ENCODE assay signal across 8 cellular contexts in the genomic region with DNA sequence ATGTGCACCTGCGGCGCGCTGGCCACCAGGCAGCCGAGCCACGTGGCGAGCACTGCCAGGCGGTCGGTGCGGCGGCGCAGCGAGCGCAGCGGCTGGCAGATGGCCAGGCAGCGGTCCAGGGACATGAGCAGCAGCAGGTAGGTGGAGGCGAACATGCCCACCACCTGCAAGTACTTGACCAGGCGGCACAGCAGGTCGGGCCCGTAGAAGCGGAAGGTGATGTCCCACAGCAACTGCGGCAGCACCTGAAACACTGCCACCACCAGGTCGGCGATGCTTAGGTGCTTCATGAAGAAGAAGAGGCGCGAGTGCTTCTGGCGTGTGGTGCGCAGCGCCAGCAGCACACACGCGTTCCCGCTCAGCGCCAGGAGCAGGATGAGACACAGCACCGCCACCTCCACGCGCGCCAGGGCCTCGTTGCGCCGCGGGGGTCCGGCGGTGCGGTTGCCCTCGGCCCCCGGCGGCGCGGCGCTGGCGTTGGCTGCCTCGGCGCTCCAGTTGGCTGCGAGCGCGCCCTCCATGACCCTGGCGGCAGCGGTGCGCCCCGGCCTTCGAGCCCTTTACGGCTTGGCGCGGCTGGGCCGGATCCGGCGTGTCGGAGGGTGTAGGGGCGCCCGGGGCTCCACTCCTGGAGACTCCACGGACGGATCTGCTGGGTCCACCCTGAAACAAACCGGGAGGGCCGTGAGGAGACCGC. TPM values are rescaled to one million over a fixed set of nuclear protein-coding genes. Genes with fewer than 3 reads are reported as not detected.
A peak's percentile ranks its signal among the peaks of the same experiment; 100 is the strongest.
DNase-seq lines count a peak whose midpoint lies in the region; ATAC-seq and TF ChIP-seq lines count a peak whose summit lies in the region.

No MANE protein-coding gene starts in this region.

- no peak overlapping the region for H3K27ac ChIP-seq in ascending aorta

- no peaks in the 10 kb centered on the region for H3K9me3 Mint-ChIP-seq in natural killer cell treated with Interleukin-12 subunit alpha and Interleukin-12 subunit beta and Interleukin-15 and Interleukin-18, amount 100 ng/mL, for 72 hours

- H3K4me3 Mint-ChIP-seq in natural killer cell treated with Interleukin-12 subunit alpha and Interleukin-12 subunit beta and Interleukin-15 and Interleukin-18, amount 100 ng/mL, for 72 hours, result no peak overlapping the region

- peak; percentile 37 for DNase-seq in GM03348 (ENCODE audit: low spot score)
- peak in 1 of 2 donors; percentile 55 for DNase-seq in ascending aorta (ENCODE audit: low spot score in 2 of 2)
- DNase-seq in left kidney (ENCODE audit: low read depth, low spot score), result peak; percentile 80
- no peak for DNase-seq in midbrain (lab: John Stamatoyannopoulos, UW)
- DNase-seq in NCI-H146 treated with DMSO at 0.1 percent for 48 hours (lab: John Stamatoyannopoulos, UW; ENCODE audit: unreplicated experiment), result no peak
- DNase-seq in natural killer cell treated with Interleukin-12 subunit alpha and Interleukin-12 subunit beta and Interleukin-15 and Interleukin-18, amount 100 ng/mL, for 72 hours (ENCODE audit: low spot score), result no peak

- peaks cover 3% of the 10 kb centered on the region for H3K27me3 ChIP-seq in ascending aorta

- no peaks in the 10 kb centered on the region for H3K9me3 ChIP-seq in ascending aorta

- H3K36me3 ChIP-seq in ascending aorta, result no peaks in the 10 kb centered on the region

- intact Hi-C loops in ascending aorta (cut with DNase I), result loop anchor here (5.0 kb wide), 2 partner anchors 106 to 326 kb away; no protein-coding TSS in a partner anchor

- ATAC-seq in GM19455 (IDR thresholded peaks at IDR 0.05; ENCODE audit: unreplicated experiment) (peak; percentile 62), HG03520 (IDR thresholded peaks at IDR 0.05; ENCODE audit: unreplicated experiment) (peak; percentile 57)
- ATAC-seq in natural killer cell treated with Interleukin-12 subunit alpha and Interleukin-12 subunit beta and Interleukin-15 and Interleukin-18, amount 100 ng/mL, for 72 hours, result no peak

- H3K27ac Mint-ChIP-seq in natural killer cell treated with Interleukin-12 subunit alpha and Interleukin-12 subunit beta and Interleukin-15 and Interleukin-18, amount 100 ng/mL, for 72 hours, result no peak overlapping the region

- TF ChIP-seq CTCF in ascending aorta (IDR thresholded peaks at IDR 0.05), result no peak

- H3K36me3 Mint-ChIP-seq in natural killer cell treated with Interleukin-12 subunit alpha and Interleukin-12 subunit beta and Interleukin-15 and Interleukin-18, amount 100 ng/mL, for 72 hours, result no peaks in the 10 kb centered on the region

- peak overlapping the region; percentile 40 to 68 for H3K4me3 ChIP-seq in ascending aorta

- H3K4me1 ChIP-seq in ascending aorta, result peaks cover 0 to 17% of the 10 kb centered on the region in 2 donors

- H3K27me3 Mint-ChIP-seq in natural killer cell treated with Interleukin-12 subunit alpha and Interleukin-12 subunit beta and Interleukin-15 and Interleukin-18, amount 100 ng/mL, for 72 hours, result peaks cover 29 to 30% of the 10 kb centered on the region in 2 donors

- H3K4me1 Mint-ChIP-seq in natural killer cell treated with Interleukin-12 subunit alpha and Interleukin-12 subunit beta and Interleukin-15 and Interleukin-18, amount 100 ng/mL, for 72 hours (ENCODE audit: low read depth in 2 of 2), result peaks cover 3 to 13% of the 10 kb centered on the region in 2 donors

RNA-seq across cellular contexts. Expression of a gene that starts 1.6 kb away (rescaled TPM):
- total RNA-seq in ascending aorta, result 150 TPM
- 1 to 10 TPM; 1.8 to 2.7 TPM for total RNA-seq in natural killer cell treated with Interleukin-12 subunit alpha and Interleukin-12 subunit beta and Interleukin-15 and Interleukin-18, amount 100 ng/mL, for 72 hours

RNA-seq across cellular contexts. Expression of a gene that starts 34.2 kb away (rescaled TPM):
- total RNA-seq in ascending aorta, result not detected
- not detected for total RNA-seq in natural killer cell treated with Interleukin-12 subunit alpha and Interleukin-12 subunit beta and Interleukin-15 and Interleukin-18, amount 100 ng/mL, for 72 hours

Comparison
In these comparisons a context has a peak if more than half of its experiments do, and no peak if none do; other contexts are left out.
1. DNase-seq: peak in GM03348 (single experiment) and left kidney (single experiment); none in midbrain (single experiment), NCI-H146 treated with DMSO at 0.1 percent for 48 hours (single experiment) and natural killer cell treated with Interleukin-12 subunit alpha and Interleukin-12 subunit beta and Interleukin-15 and Interleukin-18, amount 100 ng/mL, for 72 hours (single experiment).
2. ATAC-seq: peak in GM19455 (single experiment) and HG03520 (single experiment); none in natural killer cell treated with Interleukin-12 subunit alpha and Interleukin-12 subunit beta and Interleukin-15 and Interleukin-18, amount 100 ng/mL, for 72 hours (0 of 2).
3. RNA of a gene that starts 1.6 kb away (total RNA-seq): 150 TPM in ascending aorta (single experiment); 1.8 to 2.7 TPM in natural killer cell treated with Interleukin-12 subunit alpha and Interleukin-12 subunit beta and Interleukin-15 and Interleukin-18, amount 100 ng/mL, for 72 hours; every median in the first group is over 10 times any median in the second.